Comparison of ENCODE assay signal across 1 cellular context in the genomic region with DNA sequence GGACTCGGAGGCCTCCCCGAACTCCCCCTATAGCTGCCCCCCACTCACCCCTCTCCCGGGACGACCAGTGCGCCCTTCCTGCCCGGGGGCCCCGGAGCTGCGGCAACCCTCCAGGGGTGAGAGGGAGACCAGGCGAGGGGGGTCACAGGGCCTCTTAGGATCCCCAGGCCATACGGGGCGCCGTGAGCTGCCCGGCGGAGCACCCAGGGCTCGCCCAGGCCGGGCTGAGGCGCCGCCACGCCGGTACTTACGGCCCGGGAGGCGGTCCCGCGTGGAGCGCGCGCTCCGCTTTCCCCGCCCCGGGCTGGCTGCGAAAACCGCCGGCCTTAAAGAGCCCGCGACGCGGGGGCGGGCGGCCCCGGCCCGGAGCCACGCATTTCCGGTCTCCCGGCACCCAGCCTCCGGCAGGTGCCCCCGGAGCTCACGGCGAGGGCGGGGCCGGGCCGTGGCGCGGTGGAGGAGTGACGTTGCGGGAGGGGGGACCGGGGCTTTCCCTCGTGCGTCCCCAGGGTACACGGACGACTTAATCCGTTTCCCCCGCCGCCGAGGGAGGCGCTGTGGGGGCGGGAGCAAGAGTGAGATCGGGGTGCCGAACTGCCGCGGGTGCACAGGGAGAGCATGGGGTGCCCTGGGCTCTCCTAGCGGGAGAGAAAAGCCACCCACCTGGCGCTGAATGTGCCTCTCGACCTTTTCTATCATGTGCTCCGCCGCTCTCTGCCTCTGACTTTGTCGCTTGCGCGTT.
A peak's percentile ranks its signal among the peaks of the same experiment; 100 is the strongest.
TF ChIP-seq lines count a peak whose summit lies in the region.

Gene METTL21A (minus strand): TSS at position 381 of the 742 bp plus-strand sequence. CDS start 1,019 bp downstream, outside the sequence.

TF ChIP-seq in GM12878, 131 proteins besides CTCF, POLR2A, EP300 and RAD21 (continued from another document):
- TF ChIP-seq, protein P1, sequence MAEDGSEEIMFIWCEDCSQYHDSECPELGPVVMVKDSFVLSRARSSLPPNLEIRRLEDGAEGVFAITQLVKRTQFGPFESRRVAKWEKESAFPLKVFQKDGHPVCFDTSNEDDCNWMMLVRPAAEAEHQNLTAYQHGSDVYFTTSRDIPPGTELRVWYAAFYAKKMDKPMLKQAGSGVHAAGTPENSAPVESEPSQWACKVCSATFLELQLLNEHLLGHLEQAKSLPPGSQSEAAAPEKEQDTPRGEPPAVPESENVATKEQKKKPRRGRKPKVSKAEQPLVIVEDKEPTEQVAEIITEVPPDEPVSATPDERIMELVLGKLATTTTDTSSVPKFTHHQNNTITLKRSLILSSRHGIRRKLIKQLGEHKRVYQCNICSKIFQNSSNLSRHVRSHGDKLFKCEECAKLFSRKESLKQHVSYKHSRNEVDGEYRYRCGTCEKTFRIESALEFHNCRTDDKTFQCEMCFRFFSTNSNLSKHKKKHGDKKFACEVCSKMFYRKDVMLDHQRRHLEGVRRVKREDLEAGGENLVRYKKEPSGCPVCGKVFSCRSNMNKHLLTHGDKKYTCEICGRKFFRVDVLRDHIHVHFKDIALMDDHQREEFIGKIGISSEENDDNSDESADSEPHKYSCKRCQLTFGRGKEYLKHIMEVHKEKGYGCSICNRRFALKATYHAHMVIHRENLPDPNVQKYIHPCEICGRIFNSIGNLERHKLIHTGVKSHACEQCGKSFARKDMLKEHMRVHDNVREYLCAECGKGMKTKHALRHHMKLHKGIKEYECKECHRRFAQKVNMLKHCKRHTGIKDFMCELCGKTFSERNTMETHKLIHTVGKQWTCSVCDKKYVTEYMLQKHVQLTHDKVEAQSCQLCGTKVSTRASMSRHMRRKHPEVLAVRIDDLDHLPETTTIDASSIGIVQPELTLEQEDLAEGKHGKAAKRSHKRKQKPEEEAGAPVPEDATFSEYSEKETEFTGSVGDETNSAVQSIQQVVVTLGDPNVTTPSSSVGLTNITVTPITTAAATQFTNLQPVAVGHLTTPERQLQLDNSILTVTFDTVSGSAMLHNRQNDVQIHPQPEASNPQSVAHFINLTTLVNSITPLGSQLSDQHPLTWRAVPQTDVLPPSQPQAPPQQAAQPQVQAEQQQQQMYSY (CRISPR knock-in tag; IDR thresholded peaks at IDR 0.05): no peak
- no peak for TF ChIP-seq SMC3 (IDR thresholded peaks at IDR 0.05; ENCODE audit: borderline replicate concordance, low read length)
- TF ChIP-seq NR2C1 (IDR thresholded peaks at IDR 0.05): peak; percentile 54; the same call in 1 of the 2 replicates
- no peak for TF ChIP-seq NFYA (IDR thresholded peaks at IDR 0.05; ENCODE audit: borderline replicate concordance, low read depth, low read length)
- no peak for TF ChIP-seq ZNF274 (IDR thresholded peaks at IDR 0.05; ENCODE audit: insufficient read depth, insufficient read length)
- TF ChIP-seq HDAC6 (IDR thresholded peaks at IDR 0.05; ENCODE audit: unreplicated experiment): no peak
- TF ChIP-seq PAX8 (IDR thresholded peaks at IDR 0.05): no peak
- TF ChIP-seq SIN3A (IDR thresholded peaks at IDR 0.05; ENCODE audit: low read depth, low read length): no peak
- peak in 1 of 2 experiments; percentile 59; a peak in 2 of 4 replicates for TF ChIP-seq IKZF2 (IDR thresholded peaks at IDR 0.05)
- TF ChIP-seq CHD1 (IDR thresholded peaks at IDR 0.05; ENCODE audit: low read depth, low read length): 0 out of 2 replicates have a peak, but pooled peaks have one; percentile 20
- peak; percentile 32 for TF ChIP-seq TCF7 (IDR thresholded peaks at IDR 0.05; ENCODE audit: borderline replicate concordance)
- TF ChIP-seq RUNX3 (IDR thresholded peaks at IDR 0.05; ENCODE audit: low read length): no peak; the same call in 1 of the 2 replicates
- no peak for TF ChIP-seq KDM1A (IDR thresholded peaks at IDR 0.05; ENCODE audit: borderline replicate concordance)
- TF ChIP-seq SRF (IDR thresholded peaks at IDR 0.05; ENCODE audit: low read depth in 2 of 2, low read length in 2 of 2): 0 out of 4 replicates have a peak, but pooled peaks of 1 of the 2 experiments have one; percentile 48
- no peak for TF ChIP-seq CHD4 (IDR thresholded peaks at IDR 0.05)
- TF ChIP-seq IKZF1 (conservative IDR thresholded peaks at IDR 0.05): peak; percentile 85
- TF ChIP-seq ZZZ3 (IDR thresholded peaks at IDR 0.05; ENCODE audit: control insufficient read depth, insufficient read length, low read depth): no peak
- TF ChIP-seq FOXK2 (IDR thresholded peaks at IDR 0.05): no peak
- peak; percentile 84; the same call in 1 of the 2 replicates for TF ChIP-seq ZNF687 (IDR thresholded peaks at IDR 0.05)
- TF ChIP-seq REST (IDR thresholded peaks at IDR 0.05; ENCODE audit: low read depth, low read length): peak; percentile 35; the same call in 1 of the 2 replicates
TF ChIP-seq in GM12878: peak in this region for 59.
